ENCODE assay signal across 18 cellular contexts in the genomic region with DNA sequence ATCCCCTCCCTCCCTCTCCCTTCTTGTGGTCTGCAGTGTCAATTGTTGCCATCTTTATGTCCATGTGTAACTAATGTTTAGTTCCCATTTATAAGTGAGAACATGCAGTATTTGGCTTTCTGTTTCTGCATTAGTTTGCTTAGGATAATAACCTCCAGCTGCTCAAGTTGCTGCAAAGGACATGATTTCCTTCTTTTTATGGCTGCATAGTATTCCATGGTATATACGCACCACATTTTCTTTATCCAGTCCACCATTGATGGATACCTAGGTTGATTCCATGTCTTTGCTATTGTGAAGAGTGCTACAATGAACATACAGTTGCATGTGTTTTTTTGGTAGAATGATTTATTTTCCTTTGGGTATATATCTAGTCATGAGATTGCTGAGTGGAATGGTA. TPM values are rescaled to one million over a fixed set of nuclear protein-coding genes. Genes with fewer than 3 reads are reported as not detected.
DNase-seq lines count a peak whose midpoint lies in the region; ATAC-seq and TF ChIP-seq lines count a peak whose summit lies in the region.
"Had no signal": no experiment of that assay in that cellular context is flagged by ENCODE, and none has a peak within 500 bp of the region (broad histone marks: within the 10 kb centered on the region; RNA-seq: fewer than 3 reads in every experiment).

No MANE protein-coding gene starts in this region.

- H3K9me3 ChIP-seq in CD4-positive, alpha-beta T cell (ENCODE audit: control insufficient read depth, low read length): no peaks in the 10 kb centered on the region
- H3K9me3 ChIP-seq in T-helper 17 cell (ENCODE audit: control insufficient read depth, low read length, poor library complexity, severe bottlenecking) (no peaks in the 10 kb centered on the region), spleen (peaks cover 0 to 7% (median 2%) of the 10 kb centered on the region in 8 donors)
- no peaks in the 10 kb centered on the region for H3K9me3 ChIP-seq in naive thymus-derived CD4-positive, alpha-beta T cell (ENCODE audit: control insufficient read depth in 2 of 3, low read length in 3 of 3)
- H3K9me3 ChIP-seq: BLaER1 had no signal

- no peak for DNase-seq in CD4-positive, alpha-beta T cell
- DNase-seq in T-helper 17 cell (no peak), NCI-H146 (lab: John Stamatoyannopoulos, UW) (no peak), spleen (no peak)
- DNase-seq in naive thymus-derived CD4-positive, alpha-beta T cell: no peak
- no peak for DNase-seq in stimulated activated effector memory CD8-positive, alpha-beta T cell treated with anti-CD3 and anti-CD28 coated beads, Interleukin-12 subunit alpha, Interleukin-12 subunit beta, amount 100 ng/mL, for 72 hours (ENCODE audit: low spot score in 2 of 2)
- DNase-seq: 8988T; Calu3; CD8-positive, alpha-beta T cell; DMS79 treated with DMSO at 0.1 percent for 48 hours; GF-D8; GOT3; H7 had no signal

- no peaks in the 10 kb centered on the region for H3K36me3 Mint-ChIP-seq in CD4-positive, alpha-beta T cell (ENCODE audit: low read depth)
- H3K36me3 Mint-ChIP-seq in T-helper 17 cell (ENCODE audit: low read depth): peaks cover 6% of the 10 kb centered on the region
- H3K36me3 Mint-ChIP-seq in naive thymus-derived CD4-positive, alpha-beta T cell: peaks cover 0 to 6% (median 5%) of the 10 kb centered on the region in 5 donors
- H3K36me3 Mint-ChIP-seq in stimulated activated effector memory CD8-positive, alpha-beta T cell treated with anti-CD3 and anti-CD28 coated beads, Interleukin-12 subunit alpha, Interleukin-12 subunit beta, amount 100 ng/mL, for 72 hours: no peaks in the 10 kb centered on the region
- H3K36me3 Mint-ChIP-seq: CD8-positive, alpha-beta T cell had no signal

- no peak overlapping the region for H3K4me3 Mint-ChIP-seq in CD4-positive, alpha-beta T cell
- H3K4me3 Mint-ChIP-seq in T-helper 17 cell: peak overlapping the region; percentile 43
- H3K4me3 Mint-ChIP-seq in naive thymus-derived CD4-positive, alpha-beta T cell: peak overlapping the region in 2 of 10 donors; percentile 65 to 71
- no peak overlapping the region for H3K4me3 Mint-ChIP-seq in stimulated activated effector memory CD8-positive, alpha-beta T cell treated with anti-CD3 and anti-CD28 coated beads, Interleukin-12 subunit alpha, Interleukin-12 subunit beta, amount 100 ng/mL, for 72 hours
- H3K4me3 Mint-ChIP-seq: CD14-positive monocyte had no signal

- no peaks in the 10 kb centered on the region for H3K36me3 ChIP-seq in naive thymus-derived CD4-positive, alpha-beta T cell (ENCODE audit: control insufficient read depth in 2 of 3, insufficient read depth in 3 of 3, low read length in 3 of 3)
- H3K36me3 ChIP-seq in spleen: no peaks in the 10 kb centered on the region
- H3K36me3 ChIP-seq: BLaER1 had no signal

- peak overlapping the region; percentile 54 for H3K27ac Mint-ChIP-seq in CD4-positive, alpha-beta T cell
- H3K27ac Mint-ChIP-seq in T-helper 17 cell: no peak overlapping the region
- peak overlapping the region in 5 of 9 donors; percentile 34 to 88 (median 80) for H3K27ac Mint-ChIP-seq in naive thymus-derived CD4-positive, alpha-beta T cell
- peak overlapping the region; percentile 68 for H3K27ac Mint-ChIP-seq in stimulated activated effector memory CD8-positive, alpha-beta T cell treated with anti-CD3 and anti-CD28 coated beads, Interleukin-12 subunit alpha, Interleukin-12 subunit beta, amount 100 ng/mL, for 72 hours
- H3K27ac Mint-ChIP-seq: CD14-positive monocyte had no signal

- peaks cover 30% of the 10 kb centered on the region for H3K4me1 Mint-ChIP-seq in CD4-positive, alpha-beta T cell (ENCODE audit: low read depth)
- peaks cover 20% of the 10 kb centered on the region for H3K4me1 Mint-ChIP-seq in T-helper 17 cell
- peaks cover 8 to 44% (median 40%) of the 10 kb centered on the region in 7 donors for H3K4me1 Mint-ChIP-seq in naive thymus-derived CD4-positive, alpha-beta T cell
- H3K4me1 Mint-ChIP-seq in stimulated activated effector memory CD8-positive, alpha-beta T cell treated with anti-CD3 and anti-CD28 coated beads, Interleukin-12 subunit alpha, Interleukin-12 subunit beta, amount 100 ng/mL, for 72 hours: peaks cover 3% of the 10 kb centered on the region

- no peaks in the 10 kb centered on the region for H3K27me3 ChIP-seq in CD4-positive, alpha-beta T cell (ENCODE audit: control insufficient read depth, insufficient read depth, low read length)
- H3K27me3 ChIP-seq in naive thymus-derived CD4-positive, alpha-beta T cell (ENCODE audit: control insufficient read depth in 2 of 2, insufficient read depth in 2 of 2, low read length in 2 of 2): no peaks in the 10 kb centered on the region
- H3K27me3 ChIP-seq in spleen (replicated peaks in 1 of 7): no peaks in the 10 kb centered on the region
- H3K27me3 ChIP-seq: BLaER1 had no signal

- CTCF ChIA-PET in CD4-positive, alpha-beta T cell (lab: Charles Lee): no interaction called here
- CTCF ChIA-PET in naive thymus-derived CD4-positive, alpha-beta T cell (lab: Charles Lee): interaction anchor here (7.6 kb wide), 1 partner anchor 72 kb away, joined by 106 read pairs; no protein-coding TSS in a partner anchor

- TF ChIP-seq POLR2A in spleen (IDR thresholded peaks at IDR 0.05): no peak
- no peak for TF ChIP-seq POLR2A in GM18505 (IDR thresholded peaks at IDR 0.05; ENCODE audit: borderline replicate concordance, extremely low read depth, insufficient read depth, insufficient read length)

- POLR2A ChIA-PET in CD4-positive, alpha-beta T cell (lab: Charles Lee): interaction anchor here (1.3 kb wide), 1 partner anchor 154 kb away, joined by 9 read pairs; the partner anchor contains the start of gene NFYC
- POLR2A ChIA-PET in naive thymus-derived CD4-positive, alpha-beta T cell (lab: Charles Lee): interaction anchor here (1.4 kb wide), 1 partner anchor 16 kb away, joined by 10 read pairs; the partner anchor contains the start of gene CITED4

- H3K9me3 Mint-ChIP-seq in CD4-positive, alpha-beta T cell: no peaks in the 10 kb centered on the region
- H3K9me3 Mint-ChIP-seq in naive thymus-derived CD4-positive, alpha-beta T cell: peaks cover 0 to 6% (median 3%) of the 10 kb centered on the region in 11 donors
- H3K9me3 Mint-ChIP-seq in stimulated activated effector memory CD8-positive, alpha-beta T cell treated with anti-CD3 and anti-CD28 coated beads, Interleukin-12 subunit alpha, Interleukin-12 subunit beta, amount 100 ng/mL, for 72 hours: peaks cover 4% of the 10 kb centered on the region

- H3K27me3 Mint-ChIP-seq in CD4-positive, alpha-beta T cell: no peaks in the 10 kb centered on the region
- peaks cover 27% of the 10 kb centered on the region for H3K27me3 Mint-ChIP-seq in T-helper 17 cell
- peaks cover 0 to 5% (median 0%) of the 10 kb centered on the region in 5 donors for H3K27me3 Mint-ChIP-seq in naive thymus-derived CD4-positive, alpha-beta T cell

- 94 to 100% (median 97%) methylated on average over 1 of the region's 1 CpG for WGBS in spleen, 5 donors

- H3K27ac ChIP-seq in CD4-positive, alpha-beta T cell (ENCODE audit: low read depth, low read length): no peak overlapping the region
- no peak overlapping the region for H3K27ac ChIP-seq in naive thymus-derived CD4-positive, alpha-beta T cell (ENCODE audit: low read depth, low read length)
- H3K27ac ChIP-seq in spleen: no peak overlapping the region

- intact Hi-C loops in CD4-positive, alpha-beta T cell (cut with DNase I, micrococcal nuclease): no loop called here
- intact Hi-C loops in naive thymus-derived CD4-positive, alpha-beta T cell (cut with micrococcal nuclease): loop anchor here in 1 of 2 donors (1.0 kb wide), 1 partner anchor 72 kb away; no protein-coding TSS in a partner anchor
- intact Hi-C loops in spleen (cut with DNase I; ENCODE audit: low total_unique reads): loop anchor here (5.0 kb wide), 2 partner anchors 74 to 106 kb away; no protein-coding TSS in a partner anchor

- no peak for TF ChIP-seq CTCF in CD4-positive, alpha-beta T cell (IDR thresholded peaks at IDR 0.05)
- TF ChIP-seq CTCF in spleen (IDR thresholded peaks at IDR 0.05 in 8 of 11, conservative IDR thresholded peaks at IDR 0.05 in 3 of 11): no peak

- H3K4me1 ChIP-seq in naive thymus-derived CD4-positive, alpha-beta T cell (ENCODE audit: control insufficient read depth in 2 of 2, insufficient read depth in 2 of 2, low read length in 2 of 2): peaks cover 3 to 10% of the 10 kb centered on the region in 2 donors
- peaks cover 0 to 31% (median 17%) of the 10 kb centered on the region in 6 donors for H3K4me1 ChIP-seq in spleen

- ATAC-seq in CD4-positive, alpha-beta T cell (ENCODE audit: poor library complexity): no peak
- ATAC-seq in T-helper 17 cell (no peak), GM18505 (IDR thresholded peaks at IDR 0.05; ENCODE audit: unreplicated experiment) (no peak)
- no peak for ATAC-seq in naive thymus-derived CD4-positive, alpha-beta T cell
- no peak for ATAC-seq in stimulated activated effector memory CD8-positive, alpha-beta T cell treated with anti-CD3 and anti-CD28 coated beads, Interleukin-12 subunit alpha, Interleukin-12 subunit beta, amount 100 ng/mL, for 72 hours
- ATAC-seq: HCT116, HepG2 had no signal

- no peak overlapping the region for H3K4me3 ChIP-seq in naive thymus-derived CD4-positive, alpha-beta T cell (ENCODE audit: low read length)
- no peak overlapping the region for H3K4me3 ChIP-seq in spleen
- H3K4me3 ChIP-seq: BLaER1 had no signal

RNA-seq across cellular contexts. Expression of gene CITED4, which starts 16.3 kb away (rescaled TPM):
- total RNA-seq in CD4-positive, alpha-beta T cell: 10 to 100 TPM; 51.6 to 52.0 TPM
- total RNA-seq in T-helper 17 cell: 10 to 100 TPM; 17.2 to 23.6 TPM
- 10 to 100 TPM; 20.5 to 42.8 (median 21.5) TPM for total RNA-seq in naive thymus-derived CD4-positive, alpha-beta T cell
- 10 to 100 TPM; 28.9 to 37.9 TPM for polyA plus RNA-seq in naive thymus-derived CD4-positive, alpha-beta T cell
- 10 to 100 TPM; 36.1 to 98.8 (median 50.4) TPM for total RNA-seq in spleen
- polyA plus RNA-seq in spleen: 10 to 100 TPM in 2 of 3 donors, 1 to 10 TPM in 1; 10.0 to 25.5 (median 13.0) TPM
